ENCODE assay signal across 24 cellular contexts in genomic region chr3:15820911-15821310, GRCh38. TPM values are rescaled to one million over a fixed set of nuclear protein-coding genes. Genes with fewer than 3 reads are reported as not detected.
DNase-seq lines count a peak whose midpoint lies in the region; ATAC-seq and TF ChIP-seq lines count a peak whose summit lies in the region.
"Had no signal": no experiment of that assay in that cellular context is flagged by ENCODE, and none has a peak within 500 bp of the region (broad histone marks: within the 10 kb centered on the region; RNA-seq: fewer than 3 reads in every experiment).

No MANE protein-coding gene starts in this region.

- H3K4me3 Mint-ChIP-seq in activated T-cell treated with anti-CD3 and anti-CD28 coated beads, Interleukin-2, amount 50 U/mL, for 4 hours, result no peak overlapping the region
- H3K4me3 Mint-ChIP-seq: CD8-positive, alpha-beta T cell; neural progenitor cell had no signal

- no peaks in the 10 kb centered on the region for H3K27me3 Mint-ChIP-seq in activated T-cell treated with anti-CD3 and anti-CD28 coated beads, Interleukin-2, amount 50 U/mL, for 4 hours (ENCODE audit: low read depth)
- H3K27me3 Mint-ChIP-seq: progenitor cell of endocrine pancreas had no signal

- in situ Hi-C loops in SK-MEL-5 (cut with HindIII; ENCODE audit: low pct_unique_long_range_greater_than_20kb, low sequenced_read_pairs), result no loop called here

- no peak overlapping the region for H3K4me3 ChIP-seq in fibroblast of mammary gland (ENCODE audit: control insufficient read depth, low read depth, low read length)
- H3K4me3 ChIP-seq: lower lobe of right lung, neural progenitor cell, skin epidermis, upper lobe of left lung had no signal

- H3K4me1 Mint-ChIP-seq in activated T-cell treated with anti-CD3 and anti-CD28 coated beads, Interleukin-2, amount 50 U/mL, for 4 hours (ENCODE audit: low read depth), result peaks cover 54% of the 10 kb centered on the region

- no peak for TF ChIP-seq CTCF in fibroblast of mammary gland (conservative IDR thresholded peaks at IDR 0.05; ENCODE audit: control insufficient read depth, insufficient read depth, low read depth, low read length)

- H3K9me3 Mint-ChIP-seq in activated T-cell treated with anti-CD3 and anti-CD28 coated beads, Interleukin-2, amount 50 U/mL, for 4 hours, result no peaks in the 10 kb centered on the region
- H3K9me3 Mint-ChIP-seq: CD8-positive, alpha-beta T cell; neural progenitor cell had no signal

- DNase-seq in ELR (ENCODE audit: low read depth) (peak; percentile 38), SK-MEL-5 (ENCODE audit: low read depth, low spot score) (peak; percentile 52), fibroblast of mammary gland (ENCODE audit: low read depth) (peak; percentile 49), renal cortical epithelial cell (ENCODE audit: low read depth) (peak; percentile 15), iPS-NIHi11 (ENCODE audit: low spot score) (no peak), cortex of kidney (lab: John Stamatoyannopoulos, UW) (no peak)
- no peak for DNase-seq in activated T-cell treated with anti-CD3 and anti-CD28 coated beads, Interleukin-2, amount 50 U/mL, for 4 hours
- DNase-seq: activated naive CD4-positive, alpha-beta T cell treated with anti-CD3 and anti-CD28 coated beads, Interleukin-2, amount 50 U/mL, for 16 hours; CD8-positive, alpha-beta T cell; DMS153; GDM1; lower lobe of right lung; NCI-H1092 treated with DMSO at 0.1 percent for 48 hours; NCI-H1930; NCI-H2227 treated with DMSO at 0.1 percent for 48 hours; substantia nigra; T-helper 9 cell; upper lobe of left lung had no signal

- no peak for ATAC-seq in HG03108 (IDR thresholded peaks at IDR 0.05; ENCODE audit: unreplicated experiment)
- ATAC-seq in activated T-cell treated with anti-CD3 and anti-CD28 coated beads, Interleukin-2, amount 50 U/mL, for 4 hours, result no peak
- ATAC-seq: CD8-positive, alpha-beta T cell; HCT116; HepG2; lower lobe of right lung had no signal

- peaks cover 2% of the 10 kb centered on the region for H3K36me3 Mint-ChIP-seq in activated T-cell treated with anti-CD3 and anti-CD28 coated beads, Interleukin-2, amount 50 U/mL, for 4 hours (ENCODE audit: insufficient read depth)
- H3K36me3 Mint-ChIP-seq: CD8-positive, alpha-beta T cell had no signal

RNA-seq across cellular contexts. Expression of gene ANKRD28, which starts 23.1 kb away (rescaled TPM):
- 273 and 279 TPM in 2 replicates for total RNA-seq in SK-MEL-5 (2014; rRNA removed; shearing (Covaris generic))
- 120 and 151 TPM in 2 replicates for polyA plus RNA-seq in SK-MEL-5 (2015; cell fraction: cytosol; rRNA removed)
- polyA plus RNA-seq in SK-MEL-5 (2015; cell fraction: nucleus; rRNA removed), result 671 and 692 TPM in 2 replicates
- total RNA-seq in renal cortical epithelial cell, result 57.3 and 88.0 TPM in 2 replicates
- 10 to 100 TPM; 30.8 to 37.2 (median 32.2) TPM for total RNA-seq in activated T-cell treated with anti-CD3 and anti-CD28 coated beads, Interleukin-2, amount 50 U/mL, for 4 hours

Comparison
In these comparisons a context has a peak if more than half of its experiments do, and no peak if none do; other contexts are left out.
1. DNase-seq: peak in ELR (single experiment), SK-MEL-5 (single experiment), fibroblast of mammary gland (single experiment) and renal cortical epithelial cell (single experiment); none in activated T-cell treated with anti-CD3 and anti-CD28 coated beads, Interleukin-2, amount 50 U/mL, for 4 hours (single experiment), iPS-NIHi11 (single experiment) and cortex of kidney (single experiment).